In genomic region chr5:16810503-16810854, GRCh38 we compare ENCODE assay signal across 26 cellular contexts.
DNase-seq lines count a peak whose midpoint lies in the region; ATAC-seq and TF ChIP-seq lines count a peak whose summit lies in the region.
"Had no signal": no experiment of that assay in that cellular context is flagged by ENCODE, and none has a peak within 500 bp of the region (broad histone marks: within the 10 kb centered on the region; RNA-seq: fewer than 3 reads in every experiment).

No MANE protein-coding gene starts in this region.

- TF ChIP-seq CTCF in IMR-90 (conservative IDR thresholded peaks at IDR 0.05; ENCODE audit: low read depth, low read length): no peak
- TF ChIP-seq CTCF in chondrocyte (IDR thresholded peaks at IDR 0.05): no peak
- TF ChIP-seq CTCF in nephron (IDR thresholded peaks at IDR 0.05; ENCODE audit: unreplicated experiment in 3 of 3): no peak
- TF ChIP-seq CTCF in tibial artery (IDR thresholded peaks at IDR 0.05): no peak

- peaks cover 14 to 83% of the 10 kb centered on the region in 2 experiments; a peak in 3 of 4 replicates for H3K79me1 ChIP-seq in IMR-90 (ENCODE audit: low read depth in 1 of 2, low read length in 2 of 2)

- in situ Hi-C loops in IMR-90 (cut with MboI; ENCODE audit: low sequenced_read_pairs): no loop called here

- no peaks in the 10 kb centered on the region for H3K9me3 ChIP-seq in IMR-90 (ENCODE audit: control insufficient read depth, insufficient read depth, low read length)
- H3K9me3 ChIP-seq in tibial artery: no peaks in the 10 kb centered on the region
- H3K9me3 ChIP-seq: spleen had no signal

- H3K27ac ChIP-seq in IMR-90 (ENCODE audit: insufficient read depth, low read length) (no peak overlapping the region), tibial artery (peak overlapping the region; percentile 41 to 44)
- H3K27ac ChIP-seq: KMS-11 had no signal

- peak overlapping the region; percentile 86 for H3K27ac Mint-ChIP-seq in chondrocyte (ENCODE audit: unreplicated experiment)
- H3K27ac Mint-ChIP-seq in nephron: peak overlapping the region; percentile 31 to 83 (median 78)
- H3K27ac Mint-ChIP-seq in activated CD4-positive, alpha-beta T cell treated with anti-CD3 and anti-CD28 coated beads for 36 hours: no peak overlapping the region
- H3K27ac Mint-ChIP-seq: activated naive CD8-positive, alpha-beta T cell treated with anti-CD3 and anti-CD28 coated beads, Interleukin-2, amount 50 U/mL, for 24 hours; activated T-cell treated with anti-CD3 and anti-CD28 coated beads, Interleukin-2, amount 50 U/mL, for 24 hours; CD4-positive, CD25-positive, alpha-beta regulatory T cell; stimulated activated naive B cell treated with anti-CD40 and anti-IgM and Interleukin-4, amounts not matched to agents 10 μg/mL and 1 μg/mL and 100 μg/mL, for 72 hours had no signal

- H3K9me3 Mint-ChIP-seq in chondrocyte (ENCODE audit: low read depth): no peaks in the 10 kb centered on the region
- H3K9me3 Mint-ChIP-seq in nephron: no peaks in the 10 kb centered on the region
- no peaks in the 10 kb centered on the region for H3K9me3 Mint-ChIP-seq in activated CD4-positive, alpha-beta T cell treated with anti-CD3 and anti-CD28 coated beads for 36 hours (ENCODE audit: low read depth)
- H3K9me3 Mint-ChIP-seq: activated naive CD8-positive, alpha-beta T cell treated with anti-CD3 and anti-CD28 coated beads, Interleukin-2, amount 50 U/mL, for 24 hours; activated T-cell treated with anti-CD3 and anti-CD28 coated beads, Interleukin-2, amount 50 U/mL, for 24 hours; CD4-positive, CD25-positive, alpha-beta regulatory T cell; stimulated activated naive B cell treated with anti-CD40 and anti-IgM and Interleukin-4, amounts not matched to agents 10 μg/mL and 1 μg/mL and 100 μg/mL, for 72 hours had no signal

- H2BK20ac ChIP-seq in IMR-90 (ENCODE audit: low read depth, low read length): no peak overlapping the region

- no peak overlapping the region for H3K4me3 Mint-ChIP-seq in chondrocyte (ENCODE audit: unreplicated experiment)
- peak overlapping the region in 1 of 3 experiments; percentile 46 for H3K4me3 Mint-ChIP-seq in nephron
- H3K4me3 Mint-ChIP-seq in activated CD4-positive, alpha-beta T cell treated with anti-CD3 and anti-CD28 coated beads for 36 hours: no peak overlapping the region
- H3K4me3 Mint-ChIP-seq: activated naive CD8-positive, alpha-beta T cell treated with anti-CD3 and anti-CD28 coated beads, Interleukin-2, amount 50 U/mL, for 24 hours; activated T-cell treated with anti-CD3 and anti-CD28 coated beads, Interleukin-2, amount 50 U/mL, for 24 hours; CD4-positive, CD25-positive, alpha-beta regulatory T cell; stimulated activated naive B cell treated with anti-CD40 and anti-IgM and Interleukin-4, amounts not matched to agents 10 μg/mL and 1 μg/mL and 100 μg/mL, for 72 hours had no signal

- no peak overlapping the region for H3K56ac ChIP-seq in IMR-90 (ENCODE audit: extremely low read depth, insufficient read depth, low read length)

- WGBS in IMR-90 (ENCODE audit: extremely low coverage in 2 of 2, insufficient read length in 1 of 2), 2 experiments: 100% methylated on average over 3 of the region's 5 CpGs; no CpG with 5 or more reads in 1 of the 2 experiments

- no peak overlapping the region for H3K4ac ChIP-seq in IMR-90 (ENCODE audit: low read depth, low read length)

- H3K27me3 Mint-ChIP-seq in chondrocyte (ENCODE audit: low read depth) (no peaks in the 10 kb centered on the region), nephron (ENCODE audit: low read depth) (no peaks in the 10 kb centered on the region)
- peaks cover 11% of the 10 kb centered on the region for H3K27me3 Mint-ChIP-seq in activated CD4-positive, alpha-beta T cell treated with anti-CD3 and anti-CD28 coated beads for 36 hours
- H3K27me3 Mint-ChIP-seq: activated naive CD8-positive, alpha-beta T cell treated with anti-CD3 and anti-CD28 coated beads, Interleukin-2, amount 50 U/mL, for 24 hours; activated T-cell treated with anti-CD3 and anti-CD28 coated beads, Interleukin-2, amount 50 U/mL, for 24 hours; CD4-positive, CD25-positive, alpha-beta regulatory T cell; stimulated activated naive B cell treated with anti-CD40 and anti-IgM and Interleukin-4, amounts not matched to agents 10 μg/mL and 1 μg/mL and 100 μg/mL, for 72 hours had no signal

- H4K5ac ChIP-seq in IMR-90 (ENCODE audit: low read depth, low read length): no peak overlapping the region

- no peak for TF ChIP-seq RAD21 in IMR-90 (IDR thresholded peaks at IDR 0.05; ENCODE audit: low read length)

- H3K4me3 ChIP-seq in IMR-90 (ENCODE audit: insufficient read depth, low read depth, low read length) (no peak overlapping the region), tibial artery (no peak overlapping the region)
- H3K4me3 ChIP-seq: coronary artery, lung, spleen had no signal

- H4K8ac ChIP-seq in IMR-90 (ENCODE audit: low read depth in 2 of 2, low read length in 2 of 2): no peak overlapping the region

- H3K23ac ChIP-seq in IMR-90 (ENCODE audit: low read depth, low read length): 0 out of 2 replicates have a peak overlapping the region, but pooled peaks have one; percentile 34

- H3K27me3 ChIP-seq in IMR-90 (ENCODE audit: control insufficient read depth, insufficient read depth, low read length): no peaks in the 10 kb centered on the region
- H3K27me3 ChIP-seq in tibial artery: no peaks in the 10 kb centered on the region
- H3K27me3 ChIP-seq: spleen had no signal

- DNase-seq in IMR-90 (no peak), chondrocyte (ENCODE audit: low spot score) (no peak), tibial artery (no peak), NCI-H2029 treated with DMSO at 0.1 percent for 48 hours (lab: John Stamatoyannopoulos, UW) (no peak), NCI-H187 treated with DMSO at 0.1 percent for 48 hours (lab: John Stamatoyannopoulos, UW) (no peak), NCI-H2171 (lab: John Stamatoyannopoulos, UW) (no peak)
- no peak for DNase-seq in activated CD4-positive, alpha-beta T cell treated with anti-CD3 and anti-CD28 coated beads for 36 hours
- DNase-seq: activated CD4-positive, alpha-beta T cell treated with anti-CD3 and anti-CD28 coated beads for 1 hour; activated CD8-positive, alpha-beta memory T cell treated with anti-CD3 and anti-CD28 coated beads for 24 hours; activated gamma-delta T cell treated with Interleukin-2 at 50 U/mL for 16 hours; activated naive CD8-positive, alpha-beta T cell treated with anti-CD3 and anti-CD28 coated beads, Interleukin-2, amount 50 U/mL, for 24 hours; activated T-cell treated with anti-CD3 and anti-CD28 coated beads, Interleukin-2, amount 50 U/mL, for 24 hours; CD4-positive, CD25-positive, alpha-beta regulatory T cell; DMS 273 treated with DMSO at 0.1 percent for 48 hours; kidney; NCI-H1694 treated with DMSO at 0.1 percent for 48 hours; NCI-H526; nucleus accumbens; spleen; stimulated activated CD4-positive, alpha-beta T cell treated with anti-CD3 and anti-CD28 coated beads, Interleukin-4, amount 100 ng/mL, for 24 hours; stimulated activated naive B cell treated with anti-CD40 and anti-IgM and Interleukin-4, amounts not matched to agents 10 μg/mL and 1 μg/mL and 100 μg/mL, for 72 hours; T-helper 1 cell had no signal

- no peak overlapping the region for H2AFZ ChIP-seq in IMR-90 (replicated peaks; ENCODE audit: low read length, poor library complexity)

- dilution Hi-C loops in IMR-90 (cut with HindIII; ENCODE audit: low sequenced_read_pairs, unreplicated experiment): no loop called here

- TF ChIP-seq POLR2A in IMR-90 (IDR thresholded peaks at IDR 0.05; ENCODE audit: low read depth, low read length): no peak

- H2BK120ac ChIP-seq in IMR-90 (ENCODE audit: low read depth, low read length): no peak overlapping the region

- no TSS peak for BruUV-seq in IMR-90 (replicated peaks; lab: Mats Ljungman, UMichigan)

- H3K9ac ChIP-seq in IMR-90 (ENCODE audit: low read depth, low read length): no peak overlapping the region
- H3K9ac ChIP-seq: KMS-11 had no signal

- H3K4me1 ChIP-seq in IMR-90 (ENCODE audit: control insufficient read depth, insufficient read depth, low read length): peaks cover 24% of the 10 kb centered on the region
- H3K4me1 ChIP-seq in tibial artery: peaks cover 0 to 37% (median 17%) of the 10 kb centered on the region in 4 donors

- no peak overlapping the region for H2BK15ac ChIP-seq in IMR-90 (ENCODE audit: low read depth, low read length)

- no peak overlapping the region for H2BK5ac ChIP-seq in IMR-90 (ENCODE audit: low read depth, low read length, poor library complexity, severe bottlenecking)

- CTCF ChIA-PET in IMR-90 (lab: Yijun Ruan, JAX): interaction anchor here (0.6 kb wide), 1 partner anchor 160 kb away, joined by 3 read pairs; no protein-coding TSS in a partner anchor
- CTCF ChIA-PET in activated CD4-positive, alpha-beta T cell treated with anti-CD3 and anti-CD28 coated beads for 36 hours (lab: Charles Lee): no interaction called here

- H3K36me3 Mint-ChIP-seq in chondrocyte (ENCODE audit: low read depth) (peaks cover 2% of the 10 kb centered on the region), nephron (ENCODE audit: low read depth) (peaks cover 16% of the 10 kb centered on the region)
- H3K36me3 Mint-ChIP-seq in activated CD4-positive, alpha-beta T cell treated with anti-CD3 and anti-CD28 coated beads for 36 hours (ENCODE audit: low read depth): no peaks in the 10 kb centered on the region
- H3K36me3 Mint-ChIP-seq: CD4-positive, CD25-positive, alpha-beta regulatory T cell; stimulated activated naive B cell treated with anti-CD40 and anti-IgM and Interleukin-4, amounts not matched to agents 10 μg/mL and 1 μg/mL and 100 μg/mL, for 72 hours had no signal

- H3K4me2 ChIP-seq in IMR-90 (ENCODE audit: low read depth, low read length): no peak overlapping the region
- H3K4me2 ChIP-seq: KMS-11 had no signal

- H3K36me3 ChIP-seq in IMR-90 (ENCODE audit: control insufficient read depth, insufficient read depth, low read length): peaks cover 14% of the 10 kb centered on the region; the same call in 1 of the 2 replicates
- no peaks in the 10 kb centered on the region for H3K36me3 ChIP-seq in tibial artery
- H3K36me3 ChIP-seq: spleen had no signal

- 0 out of 2 replicates have a peak overlapping the region, but pooled peaks have one; percentile 20 for H2AK5ac ChIP-seq in IMR-90 (ENCODE audit: low read depth, low read length)

- peaks cover 96% of the 10 kb centered on the region for H4K20me1 ChIP-seq in IMR-90 (ENCODE audit: insufficient read depth, low read length)

- ATAC-seq in IMR-90 (ENCODE audit: low read depth): no peak
- ATAC-seq in activated CD4-positive, alpha-beta T cell treated with anti-CD3 and anti-CD28 coated beads for 36 hours: no peak
- ATAC-seq: activated naive CD8-positive, alpha-beta T cell treated with anti-CD3 and anti-CD28 coated beads, Interleukin-2, amount 50 U/mL, for 24 hours; stimulated activated naive B cell treated with anti-CD40 and anti-IgM and Interleukin-4, amounts not matched to agents 10 μg/mL and 1 μg/mL and 100 μg/mL, for 72 hours had no signal

- POLR2A ChIA-PET in IMR-90 (lab: Charles Lee; ENCODE audit: unreplicated experiment): no interaction called here
- POLR2A ChIA-PET in activated CD4-positive, alpha-beta T cell treated with anti-CD3 and anti-CD28 coated beads for 36 hours (lab: Charles Lee): no interaction called here

- H4K91ac ChIP-seq in IMR-90 (ENCODE audit: insufficient read depth, low read depth, low read length): no peak overlapping the region

- H3K4me1 Mint-ChIP-seq in chondrocyte (ENCODE audit: low read depth) (peaks cover 65% of the 10 kb centered on the region), nephron (peaks cover 63% of the 10 kb centered on the region)
- peaks cover 4% of the 10 kb centered on the region for H3K4me1 Mint-ChIP-seq in activated CD4-positive, alpha-beta T cell treated with anti-CD3 and anti-CD28 coated beads for 36 hours
- H3K4me1 Mint-ChIP-seq: activated naive CD8-positive, alpha-beta T cell treated with anti-CD3 and anti-CD28 coated beads, Interleukin-2, amount 50 U/mL, for 24 hours had no signal

- no peak overlapping the region for H3K18ac ChIP-seq in IMR-90 (ENCODE audit: low read depth, low read length)

- H3K14ac ChIP-seq in IMR-90 (replicated peaks; ENCODE audit: low read depth, low read length): no peak overlapping the region

- H3K9me1 ChIP-seq in IMR-90 (ENCODE audit: insufficient read depth, low read length): peaks cover 51% of the 10 kb centered on the region

- no peak overlapping the region for H2AK9ac ChIP-seq in IMR-90 (replicated peaks; ENCODE audit: low read depth, low read length, poor library complexity)

- intact Hi-C loops in IMR-90 (cut with micrococcal nuclease) (no loop called here), tibial artery (cut with DNase I; ENCODE audit: low total_unique reads) (no loop called here)
- intact Hi-C loops in activated CD4-positive, alpha-beta T cell treated with anti-CD3 and anti-CD28 coated beads for 36 hours (cut with DNase I, micrococcal nuclease): no loop called here
